Comparison of ENCODE assay signal across 13 cellular contexts in genomic region chr5:177469061-177469628, GRCh38. TPM values are rescaled to one million over a fixed set of nuclear protein-coding genes. Genes with fewer than 3 reads are reported as not detected.
DNase-seq lines count a peak whose midpoint lies in the region; ATAC-seq and TF ChIP-seq lines count a peak whose summit lies in the region.
"Had no signal": no experiment of that assay in that cellular context is flagged by ENCODE, and none has a peak within 500 bp of the region (broad histone marks: within the 10 kb centered on the region; RNA-seq: fewer than 3 reads in every experiment).

No MANE protein-coding gene starts in this region.

- in situ Hi-C loops in ACHN (cut with HindIII; ENCODE audit: low pct_ligation_motif_present, low pct_unique_long_range_greater_than_20kb, low sequenced_read_pairs), result no loop called here

- peaks cover 76% of the 10 kb centered on the region for H3K36me3 ChIP-seq in mesodermal cell (ENCODE audit: control insufficient read depth, insufficient read depth, low read length)

- no peak overlapping the region for H3K4me3 ChIP-seq in choroid plexus epithelial cell (ENCODE audit: low read depth, low read length)
- no peak overlapping the region for H3K4me3 ChIP-seq in mesodermal cell (ENCODE audit: extremely low read depth, insufficient read depth, low read length, poor library complexity, severe bottlenecking)
- H3K4me3 ChIP-seq: lung, upper lobe of right lung had no signal

- peak overlapping the region in 1 of 2 donors; percentile 31 for H3K4me3 Mint-ChIP-seq in stimulated activated naive CD8-positive, alpha-beta T cell treated with anti-CD3 and anti-CD28 coated beads, Interleukin-15, amount 100 ng/mL, for 72 hours
- H3K4me3 Mint-ChIP-seq: activated T-helper 1 cell treated with anti-CD3 and anti-CD28 coated beads, Interleukin-12 subunit alpha, Interleukin-12 subunit beta, Interleukin-2, Interleukin-4 antibody, amounts not matched to agents 30 ng/mL and 10 ng/mL and 1 ng/mL, durations not matched to agents 14 hours and 24 hours and 36 hours had no signal

- no peak for DNase-seq in stimulated activated naive CD8-positive, alpha-beta T cell treated with anti-CD3 and anti-CD28 coated beads, Interleukin-15, amount 100 ng/mL, for 72 hours
- no peak for DNase-seq in stimulated activated naive CD8-positive, alpha-beta T cell treated with anti-CD3 and anti-CD28 coated beads, Interleukin-15, Interleukin-2, amounts not matched to agents 100 U/mL and 50 U/mL, for 24 hours
- DNase-seq in choroid plexus epithelial cell (ENCODE audit: low read depth) (peak; percentile 54), ACHN (no peak), NCI-H1048 (lab: John Stamatoyannopoulos, UW) (no peak)
- no peak for DNase-seq in activated naive CD4-positive, alpha-beta T cell (lab: John Stamatoyannopoulos, UW)
- DNase-seq: GOT3; stimulated activated CD4-positive, alpha-beta T cell treated with anti-CD3 and anti-CD28 coated beads, Interleukin-12 subunit alpha, Interleukin-12 subunit beta, amount 100 ng/mL, for 4 hours; upper lobe of right lung had no signal

- TF ChIP-seq CTCF in choroid plexus epithelial cell (conservative IDR thresholded peaks at IDR 0.05; ENCODE audit: low read depth, low read length), result no peak

- peak overlapping the region; percentile 37 to 88 for H3K27ac Mint-ChIP-seq in stimulated activated naive CD8-positive, alpha-beta T cell treated with anti-CD3 and anti-CD28 coated beads, Interleukin-15, amount 100 ng/mL, for 72 hours
- H3K27ac Mint-ChIP-seq: activated T-helper 1 cell treated with anti-CD3 and anti-CD28 coated beads, Interleukin-12 subunit alpha, Interleukin-12 subunit beta, Interleukin-2, Interleukin-4 antibody, amounts not matched to agents 30 ng/mL and 10 ng/mL and 1 ng/mL, durations not matched to agents 14 hours and 24 hours and 36 hours had no signal

- H3K27ac ChIP-seq in mesodermal cell (ENCODE audit: low read depth, low read length, severe bottlenecking), result peak overlapping the region; percentile 53
- H3K27ac ChIP-seq: upper lobe of right lung had no signal

- no peaks in the 10 kb centered on the region for H3K9me3 Mint-ChIP-seq in stimulated activated naive CD8-positive, alpha-beta T cell treated with anti-CD3 and anti-CD28 coated beads, Interleukin-15, amount 100 ng/mL, for 72 hours
- H3K9me3 Mint-ChIP-seq: activated T-helper 1 cell treated with anti-CD3 and anti-CD28 coated beads, Interleukin-12 subunit alpha, Interleukin-12 subunit beta, Interleukin-2, Interleukin-4 antibody, amounts not matched to agents 30 ng/mL and 10 ng/mL and 1 ng/mL, durations not matched to agents 14 hours and 24 hours and 36 hours had no signal

- no peak for ATAC-seq in stimulated activated naive CD8-positive, alpha-beta T cell treated with anti-CD3 and anti-CD28 coated beads, Interleukin-15, amount 100 ng/mL, for 72 hours
- no peak for ATAC-seq in stimulated activated naive CD8-positive, alpha-beta T cell treated with anti-CD3 and anti-CD28 coated beads, Interleukin-15, Interleukin-2, amounts not matched to agents 100 U/mL and 50 U/mL, for 24 hours
- no peak for ATAC-seq in GM21717 (IDR thresholded peaks at IDR 0.05; ENCODE audit: unreplicated experiment)
- ATAC-seq: upper lobe of right lung had no signal

- WGBS in mesodermal cell (ENCODE audit: insufficient coverage in 2 of 2), 2 experiments, result 62 to 64% methylated on average over 10 to 15 of the region's 16 CpGs

- H3K27me3 Mint-ChIP-seq in stimulated activated naive CD8-positive, alpha-beta T cell treated with anti-CD3 and anti-CD28 coated beads, Interleukin-15, amount 100 ng/mL, for 72 hours, result no peaks in the 10 kb centered on the region

- H3K4me1 Mint-ChIP-seq in stimulated activated naive CD8-positive, alpha-beta T cell treated with anti-CD3 and anti-CD28 coated beads, Interleukin-15, amount 100 ng/mL, for 72 hours, result peaks cover 53% of the 10 kb centered on the region

- H3K4me1 ChIP-seq in mesodermal cell (ENCODE audit: control insufficient read depth, insufficient read depth, low read length, poor library complexity, severe bottlenecking), result peaks cover 43% of the 10 kb centered on the region

- no peaks in the 10 kb centered on the region for H3K9me3 ChIP-seq in mesodermal cell (ENCODE audit: control insufficient read depth, low read length)
- H3K9me3 ChIP-seq: upper lobe of right lung had no signal

RNA-seq across cellular contexts. Expression of gene DBN1, which starts 4.3 kb away (rescaled TPM):
- 229 TPM for polyA plus RNA-seq in mesodermal cell (2013, experiment 1 of 2)
- 194 TPM for polyA plus RNA-seq in mesodermal cell (2013, experiment 2 of 2)

RNA-seq across cellular contexts. Expression of gene PRR7, which starts 22.5 kb away (rescaled TPM):
- polyA plus RNA-seq in mesodermal cell (2013, experiment 1 of 2), result 8.4 TPM
- 5.4 TPM for polyA plus RNA-seq in mesodermal cell (2013, experiment 2 of 2)

RNA-seq across cellular contexts. Expression of gene PDLIM7, which starts 28.3 kb away (rescaled TPM):
- polyA plus RNA-seq in mesodermal cell (2013, experiment 1 of 2), result 284 TPM
- 227 TPM for polyA plus RNA-seq in mesodermal cell (2013, experiment 2 of 2)

RNA-seq across cellular contexts. Expression of gene DOK3, which starts 40.5 kb away (rescaled TPM):
- 3.6 TPM for polyA plus RNA-seq in mesodermal cell (2013, experiment 1 of 2)
- polyA plus RNA-seq in mesodermal cell (2013, experiment 2 of 2), result 2.8 TPM

RNA-seq across cellular contexts. Expression of gene GRK6, which starts 42.7 kb away (rescaled TPM):
- 29.2 TPM for polyA plus RNA-seq in mesodermal cell (2013, experiment 1 of 2)
- 26.2 TPM for polyA plus RNA-seq in mesodermal cell (2013, experiment 2 of 2)
